Comparison of ENCODE assay signal across 8 cellular contexts in the genomic region with DNA sequence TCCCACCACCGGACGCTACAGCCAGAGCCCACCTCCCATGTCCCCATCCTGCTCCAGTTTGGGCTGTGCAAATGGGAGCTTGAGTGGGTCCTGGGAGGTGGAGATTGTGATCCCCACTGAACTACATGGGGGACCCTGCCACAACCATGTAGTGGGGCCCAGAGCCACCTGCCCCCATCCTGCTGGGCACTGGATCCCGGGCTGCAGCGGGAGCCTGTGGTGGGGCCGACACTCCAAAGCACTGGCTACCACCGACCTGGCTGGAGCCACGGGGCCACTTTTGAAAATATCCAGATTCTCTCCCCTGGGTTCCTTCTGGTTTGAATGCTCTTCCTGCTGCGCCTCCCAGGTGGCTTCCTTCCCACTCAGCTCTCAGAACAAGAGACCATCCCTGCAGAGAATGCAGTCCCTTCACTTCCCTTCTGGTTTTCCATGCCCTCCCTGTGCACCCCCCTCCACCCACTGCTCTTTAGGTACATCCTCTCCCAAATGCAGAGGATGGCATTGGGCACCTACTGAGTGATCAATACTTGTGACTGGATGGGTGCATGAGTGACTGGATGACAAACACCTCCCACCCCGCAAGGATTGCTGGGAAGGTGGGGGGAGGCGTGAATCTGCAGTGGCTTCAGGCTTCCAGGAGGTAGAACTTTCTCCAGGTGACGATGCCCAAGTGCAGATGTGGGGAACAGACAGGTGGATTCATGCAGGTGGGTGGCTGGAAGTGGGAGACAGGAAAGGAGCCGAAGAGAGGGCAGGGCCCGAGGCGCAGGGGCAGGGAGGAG. TPM values are rescaled to one million over a fixed set of nuclear protein-coding genes. Genes with fewer than 3 reads are reported as not detected.
DNase-seq lines count a peak whose midpoint lies in the region; ATAC-seq and TF ChIP-seq lines count a peak whose summit lies in the region.

No MANE protein-coding gene starts in this region.

- H2AFZ ChIP-seq in HCT116 (ENCODE audit: low read depth, low read length, poor library complexity, severe bottlenecking), result no peak overlapping the region

- no peaks in the 10 kb centered on the region for H3K36me3 ChIP-seq in A673 (ENCODE audit: insufficient read depth, low read length, poor library complexity, severe bottlenecking)
- H3K36me3 ChIP-seq in HCT116 (ENCODE audit: control insufficient read depth in 1 of 2, insufficient read depth in 2 of 2, low read length in 2 of 2), result no peaks in the 10 kb centered on the region
- no peaks in the 10 kb centered on the region for H3K36me3 ChIP-seq in mesendoderm (ENCODE audit: control insufficient read depth, insufficient read depth, low read length)

- H3K9me2 ChIP-seq in HCT116 (ENCODE audit: insufficient read depth), result no peaks in the 10 kb centered on the region

- H3K4me1 ChIP-seq in A673 (ENCODE audit: insufficient read depth, low read length, poor library complexity, severe bottlenecking) (peaks cover 6% of the 10 kb centered on the region), HCT116 (ENCODE audit: control insufficient read depth in 1 of 2, insufficient read depth in 2 of 2, low read length in 2 of 2) (peaks cover 31 to 45% of the 10 kb centered on the region in 2 experiments), mesendoderm (ENCODE audit: control insufficient read depth, low read depth, low read length) (no peaks in the 10 kb centered on the region)

- no peak overlapping the region for H4K8ac ChIP-seq in mesendoderm (ENCODE audit: low read depth, low read length)

- CTCF ChIA-PET in A673 (lab: Charles Lee) (no interaction called here), HCT116 (lab: Charles Lee) (no interaction called here)

- H3K79me2 ChIP-seq in HCT116 (ENCODE audit: insufficient read depth, low read length) (0 out of 2 replicates have a peak, but pooled peaks cover 4% of the 10 kb centered on the region), mesendoderm (ENCODE audit: control insufficient read depth, insufficient read depth, low read length) (no peaks in the 10 kb centered on the region)

- no peak overlapping the region for H2BK5ac ChIP-seq in mesendoderm (ENCODE audit: low read length)

- no peak overlapping the region for H3K18ac ChIP-seq in mesendoderm (ENCODE audit: low read length)

- H2AK5ac ChIP-seq in mesendoderm (ENCODE audit: low read length), result peak overlapping the region; percentile 85

- no peaks in the 10 kb centered on the region for H3K9me3 ChIP-seq in A673 (ENCODE audit: low read depth, low read length, poor library complexity, severe bottlenecking)
- H3K9me3 ChIP-seq in HCT116 (ENCODE audit: control insufficient read depth in 1 of 2, insufficient read depth in 1 of 2, low read depth in 1 of 2, low read length in 2 of 2), result no peaks in the 10 kb centered on the region

- peak; percentile 79 for ATAC-seq in HCT116
- ATAC-seq in activated naive CD8-positive, alpha-beta T cell treated with anti-CD3 and anti-CD28 coated beads, Interleukin-2, amount 50 U/mL, for 24 hours, result no peak
- ATAC-seq in HG02973 (IDR thresholded peaks at IDR 0.05; ENCODE audit: unreplicated experiment), result no peak
- no peak for ATAC-seq in HG02623 (IDR thresholded peaks at IDR 0.05; ENCODE audit: unreplicated experiment)

- H3K9ac ChIP-seq in HCT116 (ENCODE audit: low read length) (peak overlapping the region; percentile 78), mesendoderm (ENCODE audit: low read length) (peak overlapping the region; percentile 44)

- BruUV-seq in A673 (replicated peaks; lab: Mats Ljungman, UMichigan) (no TSS peak), HCT116 (replicated peaks; lab: Mats Ljungman, UMichigan) (no TSS peak)

- H3K79me1 ChIP-seq in mesendoderm (ENCODE audit: low read length), result no peaks in the 10 kb centered on the region

- peak overlapping the region; percentile 69 for H3K56ac ChIP-seq in mesendoderm (ENCODE audit: low read length)

- H3K4me2 ChIP-seq in HCT116 (ENCODE audit: low read length), result peak overlapping the region; percentile 98
- no peak overlapping the region for H3K4me2 ChIP-seq in mesendoderm (ENCODE audit: low read length)

- H3K27me3 ChIP-seq in A673 (replicated peaks; ENCODE audit: insufficient read depth, low read depth, low read length, poor library complexity) (peaks cover 5% of the 10 kb centered on the region), HCT116 (ENCODE audit: insufficient read depth, low read length) (no peaks in the 10 kb centered on the region), mesendoderm (ENCODE audit: insufficient read depth, low read length, poor library complexity) (no peaks in the 10 kb centered on the region)

- no peaks in the 10 kb centered on the region for H3K27me3 Mint-ChIP-seq in activated naive CD8-positive, alpha-beta T cell treated with anti-CD3 and anti-CD28 coated beads, Interleukin-2, amount 50 U/mL, for 24 hours

- RAD21 ChIA-PET in HCT116 (lab: Charles Lee; ENCODE audit: low non-redundant PET in 1 of 2, low total read pairs in 2 of 2, uncharacterized antibody in 2 of 2, unreplicated experiment in 2 of 2), result no interaction called here

- intact Hi-C loops in A673 (cut with micrococcal nuclease; ENCODE audit: unreplicated experiment) (loop anchor here (10.0 kb wide), 1 partner anchor 200 kb away; no protein-coding TSS in a partner anchor), HCT116 (cut with micrococcal nuclease) (no loop called here)

- H3K27ac ChIP-seq in A673 (ENCODE audit: low read depth, low read length, poor library complexity, severe bottlenecking) (no peak overlapping the region), HCT116 (ENCODE audit: low read depth, low read length) (peak overlapping the region; percentile 77), mesendoderm (ENCODE audit: low read depth, low read length) (no peak overlapping the region)

- H4K20me1 ChIP-seq in HCT116 (ENCODE audit: insufficient read depth), result no peaks in the 10 kb centered on the region

- H3K4me1 Mint-ChIP-seq in activated naive CD8-positive, alpha-beta T cell treated with anti-CD3 and anti-CD28 coated beads, Interleukin-2, amount 50 U/mL, for 24 hours, result peaks cover 30% of the 10 kb centered on the region

- DNase-seq in A673 (ENCODE audit: low spot score), result no peak
- peak; percentile 84 for DNase-seq in HCT116 (ENCODE audit: low read depth, low spot score)
- DNase-seq in activated naive CD8-positive, alpha-beta T cell treated with anti-CD3 and anti-CD28 coated beads, Interleukin-2, amount 50 U/mL, for 24 hours, result no peak
- no peak for DNase-seq in mesendoderm
- DNase-seq in inferior parietal cortex (ENCODE audit: extremely low spot score), result no peak
- DNase-seq in NCI-H128 (lab: John Stamatoyannopoulos, UW; ENCODE audit: unreplicated experiment), result no peak

- H3K4me3 ChIP-seq in A673 (ENCODE audit: low read depth, low read length, poor library complexity, severe bottlenecking) (peak overlapping the region; percentile 54), HCT116 (replicated peaks in 1 of 2; ENCODE audit: low read depth in 1 of 2, low read length in 2 of 2) (peak overlapping the region; percentile 58 to 78), mesendoderm (ENCODE audit: low read length) (no peak overlapping the region)

- H3K23ac ChIP-seq in mesendoderm (ENCODE audit: low read length), result no peak overlapping the region

- H3K9me3 Mint-ChIP-seq in activated naive CD8-positive, alpha-beta T cell treated with anti-CD3 and anti-CD28 coated beads, Interleukin-2, amount 50 U/mL, for 24 hours, result no peaks in the 10 kb centered on the region

- H3K27ac Mint-ChIP-seq in activated naive CD8-positive, alpha-beta T cell treated with anti-CD3 and anti-CD28 coated beads, Interleukin-2, amount 50 U/mL, for 24 hours, result peak overlapping the region; percentile 73

- peak overlapping the region; percentile 76 for H3K4me3 Mint-ChIP-seq in activated naive CD8-positive, alpha-beta T cell treated with anti-CD3 and anti-CD28 coated beads, Interleukin-2, amount 50 U/mL, for 24 hours

- no peak overlapping the region for H2BK15ac ChIP-seq in mesendoderm (replicated peaks; ENCODE audit: low read depth)

- TF ChIP-seq POLR2A in HCT116 (IDR thresholded peaks at IDR 0.05; ENCODE audit: borderline replicate concordance, extremely low read depth, insufficient read depth, insufficient read length), result peak; percentile 93

- H3K36me3 Mint-ChIP-seq in activated naive CD8-positive, alpha-beta T cell treated with anti-CD3 and anti-CD28 coated beads, Interleukin-2, amount 50 U/mL, for 24 hours (ENCODE audit: low read depth), result no peaks in the 10 kb centered on the region

- no CpG with 5 or more reads among the region's 14 CpGs for WGBS in mesendoderm (ENCODE audit: extremely low coverage, insufficient coverage, low lambda C conversion rate)

- H3K4ac ChIP-seq in mesendoderm (ENCODE audit: low read depth, low read length), result no peak overlapping the region

- POLR2A ChIA-PET in A673 (lab: Charles Lee; ENCODE audit: low non-redundant PET) (no interaction called here), HCT116 (lab: Charles Lee) (interaction anchor here (1.5 kb wide), 1 partner anchor 10 kb away, joined by 3 read pairs; no protein-coding TSS in a partner anchor)

- TF ChIP-seq CTCF in A673 (conservative IDR thresholded peaks at IDR 0.05; ENCODE audit: low read depth, low read length), result no peak
- TF ChIP-seq CTCF in HCT116 (IDR thresholded peaks at IDR 0.05 in 2 of 3, conservative IDR thresholded peaks at IDR 0.05 in 1 of 3; ENCODE audit: borderline replicate concordance in 1 of 3, insufficient read depth in 1 of 3, low read depth in 2 of 3, low read length in 2 of 3), result no peak

- TF ChIP-seq RAD21 in HCT116 (IDR thresholded peaks at IDR 0.05; ENCODE audit: low read depth), result no peak

- no peak overlapping the region for H4K5ac ChIP-seq in mesendoderm (ENCODE audit: low read length)

- H2BK120ac ChIP-seq in mesendoderm (ENCODE audit: low read depth, low read length), result no peak overlapping the region

TF ChIP-seq in HCT116, 20 proteins besides CTCF, POLR2A, EP300 and RAD21 (continues in another document):
- TF ChIP-seq ELF1 (IDR thresholded peaks at IDR 0.05; ENCODE audit: borderline replicate concordance, low read depth), result no peak
- TF ChIP-seq SIN3A (IDR thresholded peaks at IDR 0.05; ENCODE audit: low read depth), result no peak
- TF ChIP-seq EZH2phosphoT487 (IDR thresholded peaks at IDR 0.05; ENCODE audit: borderline replicate concordance), result no peak

RNA-seq across cellular contexts. Expression of a gene that starts 0.8 kb away (rescaled TPM):
- 1.4 and 2.4 TPM in 2 replicates for total RNA-seq in A673 (2021)
- total RNA-seq in HCT116 (2021; ENCODE audit: unreplicated experiment), result 72.9 TPM
- 55.1 and 67.6 TPM in 2 replicates for polyA plus RNA-seq in HCT116 (2012)
- polyA plus RNA-seq in mesendoderm (2013, experiment 1 of 2), result 7.5 TPM
- polyA plus RNA-seq in mesendoderm (2013, experiment 2 of 2), result 7.5 TPM

RNA-seq across cellular contexts. Expression of a gene that starts 5.4 kb away (rescaled TPM):
- total RNA-seq in A673 (2021), result not detected in 2 replicates
- total RNA-seq in HCT116 (2021; ENCODE audit: unreplicated experiment), result 25.5 TPM
- polyA plus RNA-seq in HCT116 (2012), result 28.9 and 39.8 TPM in 2 replicates
- polyA plus RNA-seq in mesendoderm (2013, experiment 1 of 2), result 0.04 TPM
- polyA plus RNA-seq in mesendoderm (2013, experiment 2 of 2), result 0.15 TPM

RNA-seq across cellular contexts. Expression of a gene that starts 25.7 kb away (rescaled TPM):
- total RNA-seq in A673 (2021), result 220 and 234 TPM in 2 replicates
- 189 TPM for total RNA-seq in HCT116 (2021; ENCODE audit: unreplicated experiment)
- 245 and 268 TPM in 2 replicates for polyA plus RNA-seq in HCT116 (2012)
- 113 TPM for polyA plus RNA-seq in mesendoderm (2013, experiment 1 of 2)
- polyA plus RNA-seq in mesendoderm (2013, experiment 2 of 2), result 110 TPM

RNA-seq across cellular contexts. Expression of a gene that starts 34.1 kb away (rescaled TPM):
- 15.0 and 18.4 TPM in 2 replicates for total RNA-seq in A673 (2021)
- 101 TPM for total RNA-seq in HCT116 (2021; ENCODE audit: unreplicated experiment)
- polyA plus RNA-seq in HCT116 (2012), result 88.7 and 97.2 TPM in 2 replicates
- polyA plus RNA-seq in mesendoderm (2013, experiment 1 of 2), result 5.4 TPM
- polyA plus RNA-seq in mesendoderm (2013, experiment 2 of 2), result 5.8 TPM

Comparison
In these comparisons a context has a peak if more than half of its experiments do, and no peak if none do; other contexts are left out.
1. RNA of a gene that starts 0.8 kb away (total RNA-seq): 72.9 TPM in HCT116 (single experiment); 1.4 to 2.4 TPM in A673; every median in the first group is over 10 times any median in the second.
2. RNA of a gene that starts 5.4 kb away (total RNA-seq): 25.5 TPM in HCT116 (single experiment); not detected in A673; every median in the first group is over 10 times any median in the second.